Comparison of ENCODE assay signal across 17 cellular contexts in the genomic region with DNA sequence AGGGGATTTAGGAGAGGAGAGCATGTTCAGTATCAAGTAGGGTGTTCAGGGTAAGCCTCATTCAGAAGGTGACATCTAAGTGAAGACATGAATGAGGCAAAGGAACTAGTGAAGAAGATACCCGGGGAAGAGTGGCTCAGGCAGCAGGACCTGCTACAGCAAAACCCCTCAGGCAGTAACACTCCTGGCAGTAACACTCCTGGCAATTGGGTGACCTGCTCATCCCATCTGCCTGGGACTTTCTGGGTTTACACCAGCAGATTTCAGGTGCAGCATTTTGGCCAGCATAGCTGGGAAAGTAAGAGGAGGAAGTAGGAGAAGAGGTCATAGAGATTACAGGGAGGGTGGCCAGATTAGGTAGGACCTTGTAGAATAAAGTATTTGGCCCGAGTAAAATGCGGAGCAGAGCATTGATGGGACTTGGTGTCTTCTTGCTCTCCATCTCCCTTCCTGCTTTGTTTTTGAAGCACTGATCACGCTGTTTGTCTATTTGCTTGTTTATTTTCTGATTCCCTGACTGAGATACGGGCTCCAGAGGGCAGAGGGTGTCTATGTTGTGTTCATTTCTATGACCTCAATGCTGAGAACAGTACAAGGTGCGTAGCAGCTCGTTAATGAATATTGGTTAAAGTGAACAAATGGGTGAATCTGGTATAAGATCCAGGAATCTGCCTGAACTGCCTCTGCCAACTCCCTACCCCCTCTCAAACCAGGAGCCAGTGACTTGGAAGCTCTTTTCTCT.
DNase-seq lines count a peak whose midpoint lies in the region; ATAC-seq, FAIRE-seq and TF ChIP-seq lines count a peak whose summit lies in the region.
"Had no signal": no experiment of that assay in that cellular context is flagged by ENCODE, and none has a peak within 500 bp of the region (broad histone marks: within the 10 kb centered on the region; RNA-seq: fewer than 3 reads in every experiment).

No MANE protein-coding gene starts in this region.

- H3K4me2 ChIP-seq in Loucy (ENCODE audit: low read depth, low read length, poor library complexity, severe bottlenecking) (no peak overlapping the region), HepG2 (ENCODE audit: low read depth, low read length) (no peak overlapping the region), parathyroid adenoma (ENCODE audit: low read length) (no peak overlapping the region)

- BruUV-seq in Caco-2 (replicated peaks; lab: Mats Ljungman, UMichigan) (no TSS peak), HepG2 (replicated peaks; lab: Mats Ljungman, UMichigan) (no TSS peak)

- no peak overlapping the region for H3K27ac ChIP-seq in HepG2 (ENCODE audit: extremely low read length, insufficient read depth, low read length)
- H3K27ac ChIP-seq in parathyroid adenoma: peak overlapping the region; percentile 72
- H3K27ac ChIP-seq in body of pancreas: no peak overlapping the region
- H3K27ac ChIP-seq: 22Rv1, BLaER1 had no signal

- POLR2A ChIA-PET in Caco-2 (lab: Charles Lee): no interaction called here
- POLR2A ChIA-PET in HepG2 (lab: Yijun Ruan, JAX): no interaction called here

- CTCF ChIA-PET in Caco-2 (lab: Charles Lee) (no interaction called here), HepG2 (lab: Yijun Ruan, JAX; ENCODE audit: low intra/inter-chr PET ratio, low total read pairs) (no interaction called here)

- 2% methylated on average over 6 of the region's 7 CpGs for WGBS in HepG2 (ENCODE audit: low lambda C conversion rate)
- WGBS in body of pancreas, 2 donors: 63 to 69% methylated on average over 7 of the region's 7 CpGs

- peak; percentile 18 to 44 for DNase-seq in Caco-2
- no peak for DNase-seq in HepG2 (ENCODE audit: low spot score)
- DNase-seq in ACHN: no peak
- no peak for DNase-seq in body of pancreas
- no peak for DNase-seq in activated T-cell treated with anti-CD3 and anti-CD28 coated beads, Interleukin-2, amount 50 U/mL, for 4 hours
- no peak for DNase-seq in HUDEP-2 (lab: John Stamatoyannopoulos, UW; ENCODE audit: unreplicated experiment in 76 of 76)
- DNase-seq: AML-193; CD8-positive, alpha-beta memory T cell; DMS53; GOT3; H9; HFFc6 had no signal

- H3K36me3 ChIP-seq in Caco-2 (ENCODE audit: control insufficient read depth, insufficient read depth, low read length) (no peaks in the 10 kb centered on the region), Loucy (ENCODE audit: insufficient read depth, low read length) (no peaks in the 10 kb centered on the region), HepG2 (replicated peaks in 1 of 2; ENCODE audit: control insufficient read depth in 1 of 2, insufficient read depth in 2 of 2, low read length in 2 of 2) (no peaks in the 10 kb centered on the region), parathyroid adenoma (ENCODE audit: control insufficient read depth, insufficient read depth, low read length) (no peaks in the 10 kb centered on the region), body of pancreas (replicated peaks in 1 of 2; ENCODE audit: insufficient read depth in 1 of 2, low read depth in 2 of 2) (no peaks in the 10 kb centered on the region)
- H3K36me3 ChIP-seq: BLaER1 had no signal

- no peaks in the 10 kb centered on the region for H4K20me1 ChIP-seq in Loucy (ENCODE audit: insufficient read depth, low read length, poor library complexity, severe bottlenecking)
- no peaks in the 10 kb centered on the region for H4K20me1 ChIP-seq in HepG2 (ENCODE audit: insufficient read depth, low read length)
- H4K20me1 ChIP-seq: BLaER1 had no signal

- H3K4me1 ChIP-seq in Caco-2 (peaks cover 26% of the 10 kb centered on the region), Loucy (ENCODE audit: insufficient read depth, low read length, poor library complexity, severe bottlenecking) (peaks cover 26% of the 10 kb centered on the region), HepG2 (ENCODE audit: insufficient read depth, low read length) (no peaks in the 10 kb centered on the region), parathyroid adenoma (peaks cover 54% of the 10 kb centered on the region), body of pancreas (no peaks in the 10 kb centered on the region)

- peak overlapping the region; percentile 49 for H3K27ac Mint-ChIP-seq in Caco-2 (ENCODE audit: unreplicated experiment)
- H3K27ac Mint-ChIP-seq: CD8-positive, alpha-beta memory T cell; H9; HFFc6 had no signal

- H3F3A ChIP-seq in Loucy (ENCODE audit: low read depth): no peaks in the 10 kb centered on the region; the same call in 1 of the 2 replicates

- H3K27me3 Mint-ChIP-seq in Caco-2 (ENCODE audit: insufficient read depth, unreplicated experiment): no peaks in the 10 kb centered on the region
- peaks cover 13% of the 10 kb centered on the region for H3K27me3 Mint-ChIP-seq in activated T-cell treated with anti-CD3 and anti-CD28 coated beads, Interleukin-2, amount 50 U/mL, for 4 hours (ENCODE audit: low read depth)

- in situ Hi-C loops in HepG2 (cut with HindIII; ENCODE audit: extremely low pct_ligation_motif_present, low pct_unique_long_range_greater_than_20kb) (no loop called here), ACHN (cut with HindIII; ENCODE audit: low pct_ligation_motif_present, low pct_unique_long_range_greater_than_20kb, low sequenced_read_pairs) (no loop called here)

- TF ChIP-seq POLR2A in HepG2 (IDR thresholded peaks at IDR 0.05; ENCODE audit: insufficient read depth in 1 of 2, low read depth in 2 of 2, low read length in 2 of 2): no peak
- TF ChIP-seq POLR2A in body of pancreas (IDR thresholded peaks at IDR 0.05): no peak

- no peaks in the 10 kb centered on the region for H3K27me3 ChIP-seq in Caco-2 (replicated peaks; ENCODE audit: control insufficient read depth, insufficient read depth, low read length)
- H3K27me3 ChIP-seq in Loucy (ENCODE audit: insufficient read depth, low read length, poor library complexity, severe bottlenecking): no peaks in the 10 kb centered on the region
- no peaks in the 10 kb centered on the region; a peak in 2 of 5 replicates for H3K27me3 ChIP-seq in HepG2 (ENCODE audit: control insufficient read depth in 1 of 2, insufficient read depth in 2 of 2, low read length in 2 of 2)
- H3K27me3 ChIP-seq in parathyroid adenoma (ENCODE audit: control insufficient read depth, insufficient read depth, low read length): no peaks in the 10 kb centered on the region
- no peaks in the 10 kb centered on the region for H3K27me3 ChIP-seq in body of pancreas
- H3K27me3 ChIP-seq: BLaER1 had no signal

- no peaks in the 10 kb centered on the region for H3K9me3 Mint-ChIP-seq in Caco-2 (ENCODE audit: unreplicated experiment)
- H3K9me3 Mint-ChIP-seq in activated T-cell treated with anti-CD3 and anti-CD28 coated beads, Interleukin-2, amount 50 U/mL, for 4 hours: no peaks in the 10 kb centered on the region
- H3K9me3 Mint-ChIP-seq: CD8-positive, alpha-beta memory T cell; H9; HFFc6 had no signal

- no peak for TF ChIP-seq RAD21 in HepG2 (CRISPR knock-in tag; IDR thresholded peaks at IDR 0.05)

- H3K9me2 ChIP-seq in Loucy (replicated peaks; ENCODE audit: low read depth, low read length): no peaks in the 10 kb centered on the region

- peaks cover 32% of the 10 kb centered on the region for H3K4me1 Mint-ChIP-seq in Caco-2 (ENCODE audit: low read depth, unreplicated experiment)
- H3K4me1 Mint-ChIP-seq in activated T-cell treated with anti-CD3 and anti-CD28 coated beads, Interleukin-2, amount 50 U/mL, for 4 hours (ENCODE audit: low read depth): no peaks in the 10 kb centered on the region
- H3K4me1 Mint-ChIP-seq: CD8-positive, alpha-beta memory T cell had no signal

- H3K36me3 Mint-ChIP-seq in Caco-2 (ENCODE audit: insufficient read depth, unreplicated experiment): no peaks in the 10 kb centered on the region
- no peaks in the 10 kb centered on the region for H3K36me3 Mint-ChIP-seq in activated T-cell treated with anti-CD3 and anti-CD28 coated beads, Interleukin-2, amount 50 U/mL, for 4 hours (ENCODE audit: insufficient read depth)
- H3K36me3 Mint-ChIP-seq: CD8-positive, alpha-beta memory T cell had no signal

- intact Hi-C loops in Caco-2 (cut with micrococcal nuclease; ENCODE audit: unreplicated experiment) (loop anchor here (2.0 kb wide), 1 partner anchor 58 kb away; no protein-coding TSS in a partner anchor), HepG2 (cut with micrococcal nuclease; ENCODE audit: unreplicated experiment) (loop anchor here (5.0 kb wide), 1 partner anchor 35 kb away; no protein-coding TSS in a partner anchor), body of pancreas (cut with DNase I) (no loop called here)

- H3K9me3 ChIP-seq in Caco-2: peaks cover 3% of the 10 kb centered on the region; the same call in 1 of the 2 replicates
- H3K9me3 ChIP-seq in Loucy (ENCODE audit: insufficient read depth, low read depth, low read length): no peaks in the 10 kb centered on the region
- H3K9me3 ChIP-seq in HepG2 (ENCODE audit: low read length): no peaks in the 10 kb centered on the region
- H3K9me3 ChIP-seq in parathyroid adenoma (ENCODE audit: control insufficient read depth, low read length): no peaks in the 10 kb centered on the region
- no peaks in the 10 kb centered on the region for H3K9me3 ChIP-seq in body of pancreas
- H3K9me3 ChIP-seq: BLaER1 had no signal

- ATAC-seq in HepG2: peak; percentile 41; the same call in 2 of the 3 replicates
- ATAC-seq in body of pancreas: no peak
- no peak for ATAC-seq in activated T-cell treated with anti-CD3 and anti-CD28 coated beads, Interleukin-2, amount 50 U/mL, for 4 hours
- ATAC-seq: K562 had no signal

- TF ChIP-seq CTCF in Caco-2 (IDR thresholded peaks at IDR 0.05; ENCODE audit: insufficient read depth in 1 of 2, low read depth in 1 of 2, low read length in 1 of 2, severe bottlenecking in 1 of 2, unreplicated experiment in 1 of 2) (no peak), Loucy (conservative IDR thresholded peaks at IDR 0.05; ENCODE audit: low read length) (no peak), HepG2 (CRISPR knock-in tag; IDR thresholded peaks at IDR 0.05) (no peak), parathyroid adenoma (IDR thresholded peaks at IDR 0.05) (no peak), body of pancreas (IDR thresholded peaks at IDR 0.05) (no peak)

- H2AFZ ChIP-seq in Loucy (ENCODE audit: low read length): peak overlapping the region; percentile 60; the same call in 1 of the 2 replicates
- no peak overlapping the region for H2AFZ ChIP-seq in HepG2 (ENCODE audit: low read length)
- H2AFZ ChIP-seq in parathyroid adenoma: peak overlapping the region; percentile 85

- no peak overlapping the region for H3K4me3 ChIP-seq in Caco-2 (ENCODE audit: low read depth, low read length)
- H3K4me3 ChIP-seq in Loucy (ENCODE audit: low read length, poor library complexity, severe bottlenecking): no peak overlapping the region
- H3K4me3 ChIP-seq in HepG2 (replicated peaks in 1 of 3; ENCODE audit: insufficient read depth in 1 of 3, low read depth in 2 of 3, low read length in 3 of 3): no peak overlapping the region
- no peak overlapping the region for H3K4me3 ChIP-seq in parathyroid adenoma (ENCODE audit: low read depth, low read length)
- no peak overlapping the region for H3K4me3 ChIP-seq in body of pancreas
- H3K4me3 ChIP-seq: BLaER1, K562 had no signal

- no peak for TF ChIP-seq EP300 in HepG2 (IDR thresholded peaks at IDR 0.05; ENCODE audit: low read depth in 2 of 2, low read length in 2 of 2)
- no peak for TF ChIP-seq EP300 in HepG2 (CRISPR knock-in tag; IDR thresholded peaks at IDR 0.05; ENCODE audit: borderline replicate concordance)

- peak overlapping the region; percentile 49 for H3K4me3 Mint-ChIP-seq in Caco-2 (ENCODE audit: unreplicated experiment)
- no peak overlapping the region for H3K4me3 Mint-ChIP-seq in activated T-cell treated with anti-CD3 and anti-CD28 coated beads, Interleukin-2, amount 50 U/mL, for 4 hours
- H3K4me3 Mint-ChIP-seq: CD8-positive, alpha-beta memory T cell; H9; HFFc6 had no signal

- no peak for FAIRE-seq in HepG2 (lab: Jason Lieb, UNC)
- FAIRE-seq: K562 had no signal

- H3K9ac ChIP-seq in Loucy (ENCODE audit: low read depth, low read length, poor library complexity, severe bottlenecking) (no peak overlapping the region), HepG2 (ENCODE audit: insufficient read depth, low read depth, low read length) (no peak overlapping the region), parathyroid adenoma (no peak overlapping the region)
- H3K9ac ChIP-seq: BLaER1 had no signal

- H3K79me2 ChIP-seq in Loucy (ENCODE audit: insufficient read depth, low read length) (no peaks in the 10 kb centered on the region), HepG2 (ENCODE audit: insufficient read depth, low read length) (no peaks in the 10 kb centered on the region), parathyroid adenoma (no peaks in the 10 kb centered on the region)

Comparison
In these comparisons a context has a peak if more than half of its experiments do, and no peak if none do; other contexts are left out.
1. DNase-seq: peak in Caco-2 (2 of 2); none in HepG2 (single experiment), ACHN (single experiment), body of pancreas (0 of 4), activated T-cell treated with anti-CD3 and anti-CD28 coated beads, Interleukin-2, amount 50 U/mL, for 4 hours (single experiment) and HUDEP-2 (0 of 76).